Comparison of ENCODE assay signal across 2 cellular contexts in the genomic region with DNA sequence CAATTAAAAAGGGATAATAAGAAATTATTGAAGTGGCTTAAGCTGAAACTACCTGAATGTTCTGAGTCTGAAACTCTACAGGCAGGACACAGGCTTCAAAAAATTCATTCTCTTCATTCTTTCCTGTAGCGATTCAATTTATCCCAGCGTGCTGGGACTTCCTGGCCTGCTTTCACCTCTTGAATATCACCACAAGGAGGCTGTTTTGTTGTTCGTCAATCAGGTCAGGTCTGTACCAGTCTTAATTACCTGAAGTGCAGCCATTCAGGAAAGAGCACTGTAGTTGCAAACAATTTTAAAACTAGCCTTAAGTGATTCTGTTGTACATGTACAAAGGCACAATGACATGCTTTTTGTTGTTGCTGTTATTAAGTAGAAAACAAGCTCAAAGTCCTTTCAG.
TF ChIP-seq lines count a peak whose summit lies in the region.

No MANE protein-coding gene starts in this region.

TF ChIP-seq in GM23338, 12 proteins besides CTCF, POLR2A, EP300 and RAD21:
- TF ChIP-seq, protein P1, sequence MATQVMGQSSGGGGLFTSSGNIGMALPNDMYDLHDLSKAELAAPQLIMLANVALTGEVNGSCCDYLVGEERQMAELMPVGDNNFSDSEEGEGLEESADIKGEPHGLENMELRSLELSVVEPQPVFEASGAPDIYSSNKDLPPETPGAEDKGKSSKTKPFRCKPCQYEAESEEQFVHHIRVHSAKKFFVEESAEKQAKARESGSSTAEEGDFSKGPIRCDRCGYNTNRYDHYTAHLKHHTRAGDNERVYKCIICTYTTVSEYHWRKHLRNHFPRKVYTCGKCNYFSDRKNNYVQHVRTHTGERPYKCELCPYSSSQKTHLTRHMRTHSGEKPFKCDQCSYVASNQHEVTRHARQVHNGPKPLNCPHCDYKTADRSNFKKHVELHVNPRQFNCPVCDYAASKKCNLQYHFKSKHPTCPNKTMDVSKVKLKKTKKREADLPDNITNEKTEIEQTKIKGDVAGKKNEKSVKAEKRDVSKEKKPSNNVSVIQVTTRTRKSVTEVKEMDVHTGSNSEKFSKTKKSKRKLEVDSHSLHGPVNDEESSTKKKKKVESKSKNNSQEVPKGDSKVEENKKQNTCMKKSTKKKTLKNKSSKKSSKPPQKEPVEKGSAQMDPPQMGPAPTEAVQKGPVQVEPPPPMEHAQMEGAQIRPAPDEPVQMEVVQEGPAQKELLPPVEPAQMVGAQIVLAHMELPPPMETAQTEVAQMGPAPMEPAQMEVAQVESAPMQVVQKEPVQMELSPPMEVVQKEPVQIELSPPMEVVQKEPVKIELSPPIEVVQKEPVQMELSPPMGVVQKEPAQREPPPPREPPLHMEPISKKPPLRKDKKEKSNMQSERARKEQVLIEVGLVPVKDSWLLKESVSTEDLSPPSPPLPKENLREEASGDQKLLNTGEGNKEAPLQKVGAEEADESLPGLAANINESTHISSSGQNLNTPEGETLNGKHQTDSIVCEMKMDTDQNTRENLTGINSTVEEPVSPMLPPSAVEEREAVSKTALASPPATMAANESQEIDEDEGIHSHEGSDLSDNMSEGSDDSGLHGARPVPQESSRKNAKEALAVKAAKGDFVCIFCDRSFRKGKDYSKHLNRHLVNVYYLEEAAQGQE (IDR thresholded peaks at IDR 0.05; ENCODE audit: unreplicated experiment), result no peak
- TF ChIP-seq JUNB (IDR thresholded peaks at IDR 0.05; ENCODE audit: unreplicated experiment), result no peak
- TF ChIP-seq ETS1 (IDR thresholded peaks at IDR 0.05), result no peak
- no peak for TF ChIP-seq EZH2 (IDR thresholded peaks at IDR 0.05; ENCODE audit: low read depth, unreplicated experiment)

TF ChIP-seq in WTC11, 78 proteins besides CTCF, POLR2A, EP300 and RAD21 (continued from another document):
- TF ChIP-seq CDX4 (CRISPR knock-in tag; IDR thresholded peaks at IDR 0.05; ENCODE audit: borderline replicate concordance) (no peak), ZNF232 (CRISPR knock-in tag; IDR thresholded peaks at IDR 0.05) (no peak), FOXK1 (CRISPR knock-in tag; IDR thresholded peaks at IDR 0.05) (no peak), CREM (CRISPR knock-in tag; IDR thresholded peaks at IDR 0.05) (no peak)
- TF ChIP-seq, protein P2, sequence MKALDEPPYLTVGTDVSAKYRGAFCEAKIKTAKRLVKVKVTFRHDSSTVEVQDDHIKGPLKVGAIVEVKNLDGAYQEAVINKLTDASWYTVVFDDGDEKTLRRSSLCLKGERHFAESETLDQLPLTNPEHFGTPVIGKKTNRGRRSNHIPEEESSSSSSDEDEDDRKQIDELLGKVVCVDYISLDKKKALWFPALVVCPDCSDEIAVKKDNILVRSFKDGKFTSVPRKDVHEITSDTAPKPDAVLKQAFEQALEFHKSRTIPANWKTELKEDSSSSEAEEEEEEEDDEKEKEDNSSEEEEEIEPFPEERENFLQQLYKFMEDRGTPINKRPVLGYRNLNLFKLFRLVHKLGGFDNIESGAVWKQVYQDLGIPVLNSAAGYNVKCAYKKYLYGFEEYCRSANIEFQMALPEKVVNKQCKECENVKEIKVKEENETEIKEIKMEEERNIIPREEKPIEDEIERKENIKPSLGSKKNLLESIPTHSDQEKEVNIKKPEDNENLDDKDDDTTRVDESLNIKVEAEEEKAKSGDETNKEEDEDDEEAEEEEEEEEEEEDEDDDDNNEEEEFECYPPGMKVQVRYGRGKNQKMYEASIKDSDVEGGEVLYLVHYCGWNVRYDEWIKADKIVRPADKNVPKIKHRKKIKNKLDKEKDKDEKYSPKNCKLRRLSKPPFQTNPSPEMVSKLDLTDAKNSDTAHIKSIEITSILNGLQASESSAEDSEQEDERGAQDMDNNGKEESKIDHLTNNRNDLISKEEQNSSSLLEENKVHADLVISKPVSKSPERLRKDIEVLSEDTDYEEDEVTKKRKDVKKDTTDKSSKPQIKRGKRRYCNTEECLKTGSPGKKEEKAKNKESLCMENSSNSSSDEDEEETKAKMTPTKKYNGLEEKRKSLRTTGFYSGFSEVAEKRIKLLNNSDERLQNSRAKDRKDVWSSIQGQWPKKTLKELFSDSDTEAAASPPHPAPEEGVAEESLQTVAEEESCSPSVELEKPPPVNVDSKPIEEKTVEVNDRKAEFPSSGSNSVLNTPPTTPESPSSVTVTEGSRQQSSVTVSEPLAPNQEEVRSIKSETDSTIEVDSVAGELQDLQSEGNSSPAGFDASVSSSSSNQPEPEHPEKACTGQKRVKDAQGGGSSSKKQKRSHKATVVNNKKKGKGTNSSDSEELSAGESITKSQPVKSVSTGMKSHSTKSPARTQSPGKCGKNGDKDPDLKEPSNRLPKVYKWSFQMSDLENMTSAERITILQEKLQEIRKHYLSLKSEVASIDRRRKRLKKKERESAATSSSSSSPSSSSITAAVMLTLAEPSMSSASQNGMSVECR (CRISPR knock-in tag; IDR thresholded peaks at IDR 0.05; ENCODE audit: borderline replicate concordance), result no peak
